ENCODE assay signal across 17 cellular contexts in the genomic region with DNA sequence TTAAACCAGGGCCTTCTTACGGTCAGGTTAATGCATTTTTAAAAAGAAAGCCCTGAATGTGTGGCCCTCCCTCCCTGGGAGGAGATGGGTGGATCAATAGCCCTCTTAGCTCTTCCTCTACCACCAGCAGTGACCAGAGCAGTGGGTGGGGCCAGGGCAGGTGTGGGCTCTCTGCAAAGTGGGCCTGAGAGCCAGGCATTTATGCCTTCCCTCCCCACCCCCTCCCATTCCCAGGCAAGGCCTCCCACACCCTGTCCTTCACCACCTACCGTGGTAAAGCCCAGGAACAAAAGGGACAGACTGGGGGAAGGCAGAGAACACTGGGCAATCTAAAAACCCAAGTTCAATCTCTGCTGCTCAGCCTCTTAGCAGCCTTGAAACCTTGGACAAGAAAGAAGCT.
DNase-seq lines count a peak whose midpoint lies in the region; ATAC-seq and TF ChIP-seq lines count a peak whose summit lies in the region.
"Had no signal": no experiment of that assay in that cellular context is flagged by ENCODE, and none has a peak within 500 bp of the region (broad histone marks: within the 10 kb centered on the region; RNA-seq: fewer than 3 reads in every experiment).

No MANE protein-coding gene starts in this region.

- peaks cover 58% of the 10 kb centered on the region for H3K4me1 Mint-ChIP-seq in endothelial cell (ENCODE audit: unreplicated experiment)

- H3K9me3 ChIP-seq in gastrocnemius medialis, result no peaks in the 10 kb centered on the region
- H3K9me3 ChIP-seq in aorta (ENCODE audit: control insufficient read depth, low read length), result no peaks in the 10 kb centered on the region
- H3K9me3 ChIP-seq: HAP-1, tibial artery had no signal

- intact Hi-C loops in Right ventricle myocardium inferior (cut with DNase I) (no loop called here), left cardiac atrium (cut with DNase I) (no loop called here), gastrocnemius medialis (cut with DNase I; ENCODE audit: low total_unique reads) (loop anchor here (1.0 kb wide), 1 partner anchor 50 kb away; no protein-coding TSS in a partner anchor), aorta (cut with DNase I) (no loop called here)

- DNase-seq in Right ventricle myocardium inferior (ENCODE audit: missing footprints), result no peak
- no peak for DNase-seq in left cardiac atrium
- DNase-seq in NCI-H748 treated with DMSO at 0.1 percent for 48 hours (lab: John Stamatoyannopoulos, UW), result peak; percentile 29
- no peak for DNase-seq in endothelial cell (ENCODE audit: low spot score)
- no peak for DNase-seq in gastrocnemius medialis
- DNase-seq in aorta, result no peak
- no peak for DNase-seq in NAMALWA (ENCODE audit: low spot score)
- DNase-seq in foreskin keratinocyte, result no peak
- DNase-seq: activated CD8-positive, alpha-beta T cell treated with anti-CD3 and anti-CD28 coated beads for 36 hours; amniotic stem cell; CD8-positive, alpha-beta T cell; head of caudate nucleus; KG1; tibial artery had no signal

- TF ChIP-seq CTCF in endothelial cell (IDR thresholded peaks at IDR 0.05; ENCODE audit: unreplicated experiment) (no peak), gastrocnemius medialis (IDR thresholded peaks at IDR 0.05 in 4 of 5, conservative IDR thresholded peaks at IDR 0.05 in 1 of 5) (no peak), foreskin keratinocyte (conservative IDR thresholded peaks at IDR 0.05) (no peak)

- no peak for TF ChIP-seq POLR2A in gastrocnemius medialis (IDR thresholded peaks at IDR 0.05)

- WGBS in aorta, 2 donors, result 83 to 85% methylated on average over 2 of the region's 2 CpGs

- peak overlapping the region; percentile 76 to 85 (median 82) for H3K27ac ChIP-seq in gastrocnemius medialis
- no peak overlapping the region for H3K27ac ChIP-seq in aorta (ENCODE audit: low read depth in 1 of 2, low read length in 2 of 2)
- H3K27ac ChIP-seq in foreskin keratinocyte, result no peak overlapping the region
- H3K27ac ChIP-seq: SK-N-MC, tibial artery had no signal

- peaks cover 2% of the 10 kb centered on the region for H3K27me3 Mint-ChIP-seq in endothelial cell (ENCODE audit: unreplicated experiment)
- H3K27me3 Mint-ChIP-seq: activated CD8-positive, alpha-beta T cell treated with anti-CD3 and anti-CD28 coated beads for 36 hours; activated T-helper 17 cell treated with anti-CD3 and anti-CD28 coated beads, Interleukin-2, amount 50 U/mL, for 72 hours had no signal

- H3K4me3 ChIP-seq in gastrocnemius medialis, result peak overlapping the region in 1 of 4 donors; percentile 51
- no peak overlapping the region for H3K4me3 ChIP-seq in aorta (ENCODE audit: low read length in 2 of 2)
- H3K4me3 ChIP-seq: HAP-1, SK-N-MC, tibial artery had no signal

- no peaks in the 10 kb centered on the region for H3K9me3 Mint-ChIP-seq in endothelial cell (ENCODE audit: unreplicated experiment)
- H3K9me3 Mint-ChIP-seq: activated CD8-positive, alpha-beta T cell treated with anti-CD3 and anti-CD28 coated beads for 36 hours; activated T-helper 17 cell treated with anti-CD3 and anti-CD28 coated beads, Interleukin-2, amount 50 U/mL, for 72 hours; CD8-positive, alpha-beta T cell had no signal

- ATAC-seq in Right ventricle myocardium inferior, result peak; percentile 4
- no peak for ATAC-seq in left cardiac atrium
- peak in 1 of 2 donors; percentile 23 for ATAC-seq in gastrocnemius medialis
- no peak for ATAC-seq in aorta (ENCODE audit: low FRiP score)
- ATAC-seq in foreskin keratinocyte, result no peak
- ATAC-seq: activated CD8-positive, alpha-beta T cell treated with anti-CD3 and anti-CD28 coated beads for 36 hours; activated T-helper 17 cell treated with anti-CD3 and anti-CD28 coated beads, Interleukin-2, amount 50 U/mL, for 72 hours; CD8-positive, alpha-beta T cell had no signal

- in situ Hi-C loops in gastrocnemius medialis (cut with MboI; ENCODE audit: low sequenced_read_pairs in 4 of 4), result no loop called here

- no peak overlapping the region for H3K4me3 Mint-ChIP-seq in endothelial cell (ENCODE audit: unreplicated experiment)
- H3K4me3 Mint-ChIP-seq: activated CD8-positive, alpha-beta T cell treated with anti-CD3 and anti-CD28 coated beads for 36 hours; activated T-helper 17 cell treated with anti-CD3 and anti-CD28 coated beads, Interleukin-2, amount 50 U/mL, for 72 hours; CD8-positive, alpha-beta T cell had no signal

- no peaks in the 10 kb centered on the region for H3K36me3 ChIP-seq in gastrocnemius medialis
- no peaks in the 10 kb centered on the region for H3K36me3 ChIP-seq in aorta (ENCODE audit: control insufficient read depth in 1 of 2, insufficient read depth in 2 of 2, low read length in 1 of 2)
- H3K36me3 ChIP-seq: HAP-1 had no signal

- H3K4me1 ChIP-seq in gastrocnemius medialis, result peaks cover 57 to 58% of the 10 kb centered on the region in 2 donors
- peaks cover 0 to 2% of the 10 kb centered on the region in 2 donors for H3K4me1 ChIP-seq in aorta (ENCODE audit: control insufficient read depth in 1 of 2, insufficient read depth in 2 of 2, low read length in 2 of 2)
- H3K4me1 ChIP-seq in foreskin keratinocyte, result no peaks in the 10 kb centered on the region
- H3K4me1 ChIP-seq: HAP-1 had no signal

- H3K27me3 ChIP-seq in gastrocnemius medialis (no peaks in the 10 kb centered on the region), aorta (ENCODE audit: control insufficient read depth in 1 of 2, insufficient read depth in 2 of 2, low read length in 1 of 2) (no peaks in the 10 kb centered on the region), foreskin keratinocyte (no peaks in the 10 kb centered on the region)
- H3K27me3 ChIP-seq: tibial artery had no signal

- peak overlapping the region; percentile 5 for H3K27ac Mint-ChIP-seq in endothelial cell (ENCODE audit: unreplicated experiment)
- H3K27ac Mint-ChIP-seq: activated CD8-positive, alpha-beta T cell treated with anti-CD3 and anti-CD28 coated beads for 36 hours; CD8-positive, alpha-beta T cell had no signal

- peaks cover 4% of the 10 kb centered on the region for H3K36me3 Mint-ChIP-seq in endothelial cell (ENCODE audit: low read depth, unreplicated experiment)

Comparison
In these comparisons a context has a peak if more than half of its experiments do, and no peak if none do; other contexts are left out.
1. H3K27ac ChIP-seq: peak in gastrocnemius medialis (4 of 4); none in aorta (0 of 2) and foreskin keratinocyte (single experiment).